ENCODE assay signal across 8 cellular contexts in the genomic region with DNA sequence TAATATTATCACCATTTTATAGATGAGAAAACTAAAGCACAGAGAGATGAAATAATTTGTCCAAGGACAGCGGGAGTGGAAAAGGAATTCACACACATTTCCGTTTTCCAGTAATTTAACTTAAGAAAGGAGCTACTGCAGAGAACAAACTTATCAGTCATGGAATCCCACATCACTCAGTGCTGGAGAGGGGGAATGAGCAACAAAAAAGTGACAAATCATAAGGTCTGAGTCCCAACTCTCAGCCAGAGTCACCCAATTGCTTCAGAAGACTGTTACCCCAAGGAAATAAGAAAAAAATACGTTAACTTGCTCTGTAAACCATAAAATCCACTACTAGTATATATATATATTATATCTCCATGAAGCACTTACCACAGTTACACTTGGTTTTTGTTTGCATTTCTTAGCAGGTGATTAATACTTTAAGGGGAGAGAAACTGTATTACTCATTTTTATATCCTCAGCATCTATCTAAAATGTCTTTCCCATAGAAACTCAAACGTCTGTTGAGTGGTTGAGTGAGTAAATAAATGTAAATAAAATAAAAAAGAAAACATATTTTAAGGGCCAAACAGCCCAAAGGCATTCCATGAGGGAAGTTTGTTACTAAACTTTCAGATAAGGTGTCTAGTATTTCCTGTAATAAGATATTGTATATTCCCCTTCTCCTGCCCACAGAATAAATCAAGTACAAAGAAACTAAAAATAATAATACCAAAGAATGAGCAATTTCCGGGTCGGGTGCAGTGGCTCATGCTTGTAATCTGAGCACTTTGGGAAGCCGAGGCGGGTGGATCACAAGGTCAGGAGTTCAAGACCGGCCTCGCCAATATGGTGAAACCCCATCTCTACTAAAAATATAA.
A peak's percentile ranks its signal among the peaks of the same experiment; 100 is the strongest.
DNase-seq lines count a peak whose midpoint lies in the region; ATAC-seq and TF ChIP-seq lines count a peak whose summit lies in the region.

No MANE protein-coding gene starts in this region.

- H4K91ac ChIP-seq in mesenchymal stem cell (ENCODE audit: low read length), result no peak overlapping the region

- H3K36me3 Mint-ChIP-seq in activated naive CD4-positive, alpha-beta T cell treated with anti-CD3 and anti-CD28 coated beads for 36 hours (ENCODE audit: low read depth), result peaks cover 15% of the 10 kb centered on the region

- 8% methylated on average over 5 of the region's 10 CpGs for WGBS in mesenchymal stem cell

- peaks cover 23% of the 10 kb centered on the region for H3K79me1 ChIP-seq in mesenchymal stem cell (replicated peaks; ENCODE audit: low read length, poor library complexity, severe bottlenecking)

- H3K27me3 ChIP-seq in KMS-11 (ENCODE audit: insufficient read depth, low read depth) (no peaks in the 10 kb centered on the region), mesenchymal stem cell (ENCODE audit: control insufficient read depth in 1 of 2, insufficient read depth in 1 of 2, low read length in 2 of 2) (no peaks in the 10 kb centered on the region)

- no peak overlapping the region for H2AFZ ChIP-seq in KMS-11 (ENCODE audit: low read depth)
- no peak overlapping the region for H2AFZ ChIP-seq in mesenchymal stem cell (ENCODE audit: low read depth, low read length)

- peak; percentile 72 for DNase-seq in AG04449 (ENCODE audit: low read depth, low spot score)
- DNase-seq in activated naive CD4-positive, alpha-beta T cell treated with anti-CD3 and anti-CD28 coated beads for 36 hours, result peak; percentile 67
- peak; percentile 89 for DNase-seq in mesenchymal stem cell
- no peak for DNase-seq in C1 segment of cervical spinal cord (lab: John Stamatoyannopoulos, UW)
- DNase-seq in DMS53 treated with DMSO at 0.1 percent for 48 hours (lab: John Stamatoyannopoulos, UW; ENCODE audit: unreplicated experiment), result no peak
- no peak for DNase-seq in GDM1 (lab: John Stamatoyannopoulos, UW)

- ATAC-seq in HG03095 (IDR thresholded peaks at IDR 0.05; ENCODE audit: unreplicated experiment), result no peak

- H3K9ac ChIP-seq in KMS-11 (no peak overlapping the region), mesenchymal stem cell (ENCODE audit: low read length) (no peak overlapping the region)

- H3K27ac Mint-ChIP-seq in activated naive CD4-positive, alpha-beta T cell treated with anti-CD3 and anti-CD28 coated beads for 36 hours, result peak overlapping the region; percentile 82

- H3K27me3 Mint-ChIP-seq in activated naive CD4-positive, alpha-beta T cell treated with anti-CD3 and anti-CD28 coated beads for 36 hours (ENCODE audit: low read depth), result no peaks in the 10 kb centered on the region

- H2AK5ac ChIP-seq in mesenchymal stem cell (ENCODE audit: low read length, severe bottlenecking), result no peak overlapping the region

- peaks cover 91% of the 10 kb centered on the region for H3K4me1 Mint-ChIP-seq in activated naive CD4-positive, alpha-beta T cell treated with anti-CD3 and anti-CD28 coated beads for 36 hours (ENCODE audit: low read depth)

- H3K14ac ChIP-seq in mesenchymal stem cell (ENCODE audit: low read length in 2 of 2), result no peak overlapping the region

- H2BK15ac ChIP-seq in mesenchymal stem cell (ENCODE audit: low read depth, poor library complexity, severe bottlenecking), result no peak overlapping the region

- POLR2A ChIA-PET in AG04449 (lab: Yijun Ruan, JAX), result no interaction called here

- TF ChIP-seq CTCF in AG04449 (IDR thresholded peaks at IDR 0.05; ENCODE audit: insufficient read depth, low read length, missing control alignments) (no peak), KMS-11 (conservative IDR thresholded peaks at IDR 0.05; ENCODE audit: low read depth, low read length) (no peak)

- H3K9me3 ChIP-seq in mesenchymal stem cell (ENCODE audit: control insufficient read depth, low read length), result no peaks in the 10 kb centered on the region

- no peaks in the 10 kb centered on the region for H3K9me3 Mint-ChIP-seq in activated naive CD4-positive, alpha-beta T cell treated with anti-CD3 and anti-CD28 coated beads for 36 hours

- H3K4me3 ChIP-seq in AG04449 (ENCODE audit: low read depth, low read length) (no peak overlapping the region), KMS-11 (IDR thresholded peaks at IDR 0.05; ENCODE audit: insufficient read depth, low read depth, low read length) (no peak overlapping the region), mesenchymal stem cell (ENCODE audit: insufficient read depth in 1 of 2, low read depth in 1 of 2, low read length in 2 of 2) (no peak overlapping the region)

- no peaks in the 10 kb centered on the region for H3K36me3 ChIP-seq in KMS-11 (ENCODE audit: insufficient read depth)
- peaks cover 4 to 56% of the 10 kb centered on the region in 2 experiments for H3K36me3 ChIP-seq in mesenchymal stem cell (ENCODE audit: control insufficient read depth in 1 of 2, insufficient read depth in 2 of 2, low read depth in 1 of 2, low read length in 2 of 2)

- H3K27ac ChIP-seq in KMS-11, result no peak overlapping the region
- H3K27ac ChIP-seq in mesenchymal stem cell (ENCODE audit: low read length, poor library complexity, severe bottlenecking), result peak overlapping the region; percentile 10

- H3K23ac ChIP-seq in mesenchymal stem cell (ENCODE audit: low read length in 2 of 2), result no peak overlapping the region

- H3K4me3 Mint-ChIP-seq in activated naive CD4-positive, alpha-beta T cell treated with anti-CD3 and anti-CD28 coated beads for 36 hours, result peak overlapping the region; percentile 51

- H3K79me2 ChIP-seq in KMS-11 (ENCODE audit: insufficient read depth, low read depth), result no peaks in the 10 kb centered on the region

- CTCF ChIA-PET in AG04449 (lab: Yijun Ruan, JAX), result interaction anchor here (1.1 to 1.7 kb wide), 5 partner anchors 13 to 46 kb away, joined by 3 to 5 read pairs (median 4); no protein-coding TSS in a partner anchor
- CTCF ChIA-PET in activated naive CD4-positive, alpha-beta T cell treated with anti-CD3 and anti-CD28 coated beads for 36 hours (lab: Charles Lee), result interaction anchor here (0.7 to 1.5 kb wide), 3 partner anchors 28 to 454 kb away, joined by 3 read pairs; no protein-coding TSS in a partner anchor

- H4K20me1 ChIP-seq in KMS-11 (ENCODE audit: insufficient read depth), result no peaks in the 10 kb centered on the region

- H3K4me1 ChIP-seq in KMS-11 (ENCODE audit: low read depth, poor library complexity, severe bottlenecking) (peaks cover 25% of the 10 kb centered on the region), mesenchymal stem cell (ENCODE audit: control insufficient read depth, insufficient read depth, low read depth, low read length) (peaks cover 11% of the 10 kb centered on the region)

- no peak overlapping the region for H3K18ac ChIP-seq in mesenchymal stem cell (ENCODE audit: low read depth in 1 of 2, low read length in 2 of 2)

- H2BK120ac ChIP-seq in mesenchymal stem cell (ENCODE audit: low read depth, low read length), result no peak overlapping the region

- H3K4me2 ChIP-seq in KMS-11 (peak overlapping the region; percentile 61; the same call in 1 of the 2 replicates), mesenchymal stem cell (ENCODE audit: low read length, poor library complexity, severe bottlenecking) (no peak overlapping the region)

- no peak overlapping the region for H2BK5ac ChIP-seq in mesenchymal stem cell (ENCODE audit: low read depth, low read length, poor library complexity, severe bottlenecking)

- H3K4ac ChIP-seq in mesenchymal stem cell (ENCODE audit: low read depth in 1 of 2, low read length in 2 of 2), result no peak overlapping the region

- intact Hi-C loops in activated naive CD4-positive, alpha-beta T cell treated with anti-CD3 and anti-CD28 coated beads for 36 hours (cut with micrococcal nuclease), result loop anchor here (5.0 to 10.0 kb wide), 4 partner anchors 133 to 480 kb away; a partner anchor contains a TSS

- no peak overlapping the region for H4K8ac ChIP-seq in mesenchymal stem cell (ENCODE audit: low read length)

- no peak overlapping the region for H2BK12ac ChIP-seq in mesenchymal stem cell (ENCODE audit: low read length in 2 of 2)

Comparison
In these comparisons a context has a peak if more than half of its experiments do, and no peak if none do; other contexts are left out.
1. DNase-seq: peak in AG04449 (single experiment), activated naive CD4-positive, alpha-beta T cell treated with anti-CD3 and anti-CD28 coated beads for 36 hours (single experiment) and mesenchymal stem cell (single experiment); none in C1 segment of cervical spinal cord (0 of 14), DMS53 treated with DMSO at 0.1 percent for 48 hours (single experiment) and GDM1 (single experiment).